In genomic region chr1:209583408-209583807, GRCh38 we compare ENCODE assay signal across 11 cellular contexts. TPM values are rescaled to one million over a fixed set of nuclear protein-coding genes. Genes with fewer than 3 reads are reported as not detected.
DNase-seq lines count a peak whose midpoint lies in the region; ATAC-seq, FAIRE-seq and TF ChIP-seq lines count a peak whose summit lies in the region.
"Had no signal": no experiment of that assay in that cellular context is flagged by ENCODE, and none has a peak within 500 bp of the region (broad histone marks: within the 10 kb centered on the region; RNA-seq: fewer than 3 reads in every experiment).

Gene CAMK1G, plus strand, starts transcription at chr1:209583714. Its CDS starts 11,270 bp downstream, at chr1:209594984.

- in situ Hi-C loops in HepG2 (cut with HindIII; ENCODE audit: extremely low pct_ligation_motif_present, low pct_unique_long_range_greater_than_20kb), result no loop called here

- TF ChIP-seq EP300 in HepG2 (IDR thresholded peaks at IDR 0.05; ENCODE audit: low read depth in 2 of 2, low read length in 2 of 2), result no peak
- no peak for TF ChIP-seq EP300 in HepG2 (CRISPR knock-in tag; IDR thresholded peaks at IDR 0.05; ENCODE audit: borderline replicate concordance)

- FAIRE-seq in bronchial epithelial cell (lab: Jason Lieb, UNC), result peak; percentile 86
- no peak for FAIRE-seq in HepG2 (lab: Jason Lieb, UNC)

- intact Hi-C loops in A673 (cut with micrococcal nuclease; ENCODE audit: unreplicated experiment), result no loop called here
- intact Hi-C loops in HepG2 (cut with micrococcal nuclease; ENCODE audit: unreplicated experiment), result no loop called here

- no peaks in the 10 kb centered on the region for H3K36me3 ChIP-seq in A673 (ENCODE audit: insufficient read depth, low read length, poor library complexity, severe bottlenecking)
- H3K36me3 ChIP-seq in bronchial epithelial cell (ENCODE audit: control insufficient read depth, insufficient read depth, low read length), result no peaks in the 10 kb centered on the region
- no peaks in the 10 kb centered on the region for H3K36me3 ChIP-seq in HepG2 (replicated peaks in 1 of 2; ENCODE audit: control insufficient read depth in 1 of 2, insufficient read depth in 2 of 2, low read length in 2 of 2)

- no peaks in the 10 kb centered on the region for H4K20me1 ChIP-seq in HepG2 (ENCODE audit: insufficient read depth, low read length)

- DNase-seq in A673 (ENCODE audit: low spot score) (peak; percentile 90), HT1080 (ENCODE audit: low read depth) (peak; percentile 33), bronchial epithelial cell (ENCODE audit: low read depth) (no peak), left kidney (ENCODE audit: low read depth, low spot score) (peak; percentile 94), HepG2 (ENCODE audit: low spot score) (no peak), T-helper 9 cell (no peak), SIG-M5 treated with dmso at 0.1 percent for 504 hours (lab: John Stamatoyannopoulos, UW; ENCODE audit: unreplicated experiment) (no peak)
- DNase-seq: CD4-positive, CD25-positive, alpha-beta regulatory T cell; stimulated activated CD4-positive, alpha-beta T cell treated with anti-CD3 and anti-CD28 coated beads, Interleukin-1b, Interleukin-23, amount 100 ng/mL, for 48 hours had no signal

- 15% methylated on average over 6 of the region's 6 CpGs for WGBS in HepG2 (ENCODE audit: low lambda C conversion rate)

- H3K4me1 ChIP-seq in A673 (ENCODE audit: insufficient read depth, low read length, poor library complexity, severe bottlenecking), result peaks cover 32% of the 10 kb centered on the region
- no peaks in the 10 kb centered on the region for H3K4me1 ChIP-seq in HepG2 (ENCODE audit: insufficient read depth, low read length)

- H3K27me3 ChIP-seq in A673 (replicated peaks; ENCODE audit: insufficient read depth, low read depth, low read length, poor library complexity) (no peaks in the 10 kb centered on the region), bronchial epithelial cell (ENCODE audit: control insufficient read depth, insufficient read depth, low read length) (peaks cover 13% of the 10 kb centered on the region), HepG2 (ENCODE audit: control insufficient read depth in 1 of 2, insufficient read depth in 2 of 2, low read length in 2 of 2) (peaks cover 0 to 5% of the 10 kb centered on the region in 2 experiments; a peak in 1 of 5 replicates)

- no peaks in the 10 kb centered on the region for H3K9me3 ChIP-seq in A673 (ENCODE audit: low read depth, low read length, poor library complexity, severe bottlenecking)
- no peaks in the 10 kb centered on the region for H3K9me3 ChIP-seq in HepG2 (ENCODE audit: low read length)

- no peak; the same call in 2 of the 3 replicates for ATAC-seq in HepG2
- ATAC-seq in HG03280 (IDR thresholded peaks at IDR 0.05; ENCODE audit: unreplicated experiment), result no peak

- no peak within 1 kb of the TSS for H3K9ac ChIP-seq in HepG2 (ENCODE audit: insufficient read depth, low read depth, low read length)

- TF ChIP-seq POLR2A in HepG2 (IDR thresholded peaks at IDR 0.05; ENCODE audit: insufficient read depth in 1 of 2, low read depth in 2 of 2, low read length in 2 of 2), result no peak

- no peak for TF ChIP-seq RAD21 in HepG2 (CRISPR knock-in tag; IDR thresholded peaks at IDR 0.05)

- H3K4me3 ChIP-seq in A673 (ENCODE audit: low read depth, low read length, poor library complexity, severe bottlenecking), result peak within 1 kb of the TSS; percentile 64
- H3K4me3 ChIP-seq in bronchial epithelial cell (ENCODE audit: low read depth, low read length), result no peak within 1 kb of the TSS
- no peak within 1 kb of the TSS for H3K4me3 ChIP-seq in HepG2 (replicated peaks in 1 of 3; ENCODE audit: insufficient read depth in 1 of 3, low read depth in 2 of 3, low read length in 3 of 3)

- H3K27ac ChIP-seq in A673 (ENCODE audit: low read depth, low read length, poor library complexity, severe bottlenecking) (peak within 1 kb of the TSS; percentile 27), HepG2 (ENCODE audit: extremely low read length, insufficient read depth, low read length) (no peak within 1 kb of the TSS)

- CTCF ChIA-PET in A673 (lab: Charles Lee), result interaction anchor here (0.6 to 1.4 kb wide), 3 partner anchors 14 to 138 kb away, joined by 4 to 10 read pairs (median 5); no protein-coding TSS in a partner anchor
- CTCF ChIA-PET in HepG2 (lab: Yijun Ruan, JAX; ENCODE audit: low intra/inter-chr PET ratio, low total read pairs), result no interaction called here

- POLR2A ChIA-PET in A673 (lab: Charles Lee; ENCODE audit: low non-redundant PET) (interaction anchor here (0.5 kb wide), 2 partner anchors 10 to 110 kb away, joined by 3 to 7 read pairs; no protein-coding TSS in a partner anchor), HepG2 (lab: Yijun Ruan, JAX) (no interaction called here)

- no peak within 1 kb of the TSS for H3K4me2 ChIP-seq in HepG2 (ENCODE audit: low read depth, low read length)

- BruUV-seq in A673 (replicated peaks; lab: Mats Ljungman, UMichigan) (no TSS peak), HepG2 (replicated peaks; lab: Mats Ljungman, UMichigan) (no TSS peak)

- no peaks in the 10 kb centered on the region for H3K79me2 ChIP-seq in HepG2 (ENCODE audit: insufficient read depth, low read length)

- no peak within 1 kb of the TSS for H2AFZ ChIP-seq in HepG2 (ENCODE audit: low read length)

- TF ChIP-seq CTCF in A673 (conservative IDR thresholded peaks at IDR 0.05; ENCODE audit: low read depth, low read length) (no peak), bronchial epithelial cell (IDR thresholded peaks at IDR 0.05; ENCODE audit: insufficient read depth, low read length, severe bottlenecking) (no peak), HepG2 (CRISPR knock-in tag; IDR thresholded peaks at IDR 0.05) (no peak)

TF ChIP-seq in HepG2, 621 proteins besides CTCF, POLR2A, EP300 and RAD21 (continues in another document):
- TF ChIP-seq ZNF512B (CRISPR knock-in tag; IDR thresholded peaks at IDR 0.05; ENCODE audit: borderline replicate concordance) (no peak), GFI1 (CRISPR knock-in tag; IDR thresholded peaks at IDR 0.05; ENCODE audit: borderline replicate concordance) (no peak), ZBTB14 (CRISPR knock-in tag; IDR thresholded peaks at IDR 0.05) (no peak), ZKSCAN1 (IDR thresholded peaks at IDR 0.05; ENCODE audit: low read length) (no peak)

RNA-seq across cellular contexts. Expression of gene CAMK1G, which starts in this region (rescaled TPM):
- total RNA-seq in A673 (2021), result 18.6 and 21.2 TPM in 2 replicates
- total RNA-seq in HT1080 (2014; rRNA removed; shearing (Covaris generic)), result not detected in 2 replicates
- 0.05 and 0.13 TPM in 2 replicates for polyA plus RNA-seq in HT1080 (2015; cell fraction: cytosol; rRNA removed)
- not detected in 2 replicates for polyA plus RNA-seq in HT1080 (2015; cell fraction: nucleus; rRNA removed)
- total RNA-seq in bronchial epithelial cell, result not detected in 2 replicates
- total RNA-seq in HepG2 (2016; rRNA removed; fragmentation: Illumina TruSeq; extraction: Trizol), result not detected in 2 replicates
- not detected in 2 replicates for total RNA-seq in HepG2 (2016; cell fraction: cytosol; rRNA removed; fragmentation: Illumina TruSeq; extraction: Trizol; ENCODE audit: low read depth)
- not detected in 2 replicates for total RNA-seq in HepG2 (2016; cell fraction: insoluble cytoplasmic fraction; rRNA removed; fragmentation: Illumina TruSeq; extraction: Trizol)
- total RNA-seq in HepG2 (2016; cell fraction: membrane; rRNA removed; fragmentation: Illumina TruSeq; extraction: Trizol), result not detected in 2 replicates
- total RNA-seq in HepG2 (2016; cell fraction: nucleus; rRNA removed; fragmentation: Illumina TruSeq; extraction: Trizol), result not detected in 2 replicates
- not detected in 2 replicates for polyA plus RNA-seq in HepG2 (2011; rRNA removed)
- polyA plus RNA-seq in HepG2 (2011; cell fraction: cytosol; rRNA removed), result not detected in 2 replicates
- not detected in 2 replicates for polyA plus RNA-seq in HepG2 (2011; cell fraction: nucleus; rRNA removed)
- not detected in 2 replicates for polyA plus RNA-seq in HepG2 (2012)
- polyA plus RNA-seq in HepG2 (2016; cell fraction: cytosol; fragmentation: Illumina TruSeq; extraction: Trizol; ENCODE audit: low read depth), result not detected in 2 replicates
- polyA plus RNA-seq in HepG2 (2016; cell fraction: insoluble cytoplasmic fraction; fragmentation: Illumina TruSeq; extraction: Trizol; ENCODE audit: low read depth), result not detected in 2 replicates
- not detected in 2 replicates for polyA plus RNA-seq in HepG2 (2016; cell fraction: membrane; fragmentation: Illumina TruSeq; extraction: Trizol; ENCODE audit: low read depth)
- not detected in 2 replicates for polyA plus RNA-seq in HepG2 (2016; cell fraction: nucleus; fragmentation: Illumina TruSeq; extraction: Trizol; ENCODE audit: insufficient read depth, low read depth)
- polyA minus RNA-seq in HepG2 (2011; rRNA and poly(A)+ RNA removed; ENCODE audit: low replicate concordance), result not detected in 2 replicates
- not detected in 2 replicates for polyA minus RNA-seq in HepG2 (2011; cell fraction: cytosol; rRNA and poly(A)+ RNA removed)
- polyA minus RNA-seq in HepG2 (2011; cell fraction: nucleus; rRNA and poly(A)+ RNA removed), result not detected in 2 replicates
- total RNA-seq: CD4-positive, CD25-positive, alpha-beta regulatory T cell had no signal
- polyA plus RNA-seq: CD4-positive, CD25-positive, alpha-beta regulatory T cell; IgD-negative memory B cell had no signal

Comparison
In these comparisons a context has a peak if more than half of its experiments do, and no peak if none do; other contexts are left out.
1. RNA of gene CAMK1G (total RNA-seq): 18.6 to 21.2 TPM in A673; not detected in HT1080, not detected in bronchial epithelial cell and not detected in HepG2; every median in the first group is over 10 times any median in the second.
2. Peak in DNase-seq in HT1080; RNA of the gene not detected or under 1 TPM.
3. DNase-seq: peak in A673 (single experiment) and left kidney (single experiment); none in bronchial epithelial cell (single experiment), HepG2 (single experiment), T-helper 9 cell (single experiment) and SIG-M5 treated with dmso at 0.1 percent for 504 hours (single experiment).